In genomic region chr4:143410015-143410414, GRCh38 we compare ENCODE assay signal across 24 cellular contexts.
"Had no signal": no experiment of that assay in that cellular context is flagged by ENCODE, and none has a peak within 500 bp of the region (broad histone marks: within the 10 kb centered on the region; RNA-seq: fewer than 3 reads in every experiment).

No MANE protein-coding gene starts in this region.

- H3K36me3 Mint-ChIP-seq: activated naive CD8-positive, alpha-beta T cell treated with anti-CD3 and anti-CD28 coated beads for 36 hours; natural killer cell treated with Interleukin-12 subunit alpha and Interleukin-12 subunit beta and Interleukin-15 and Interleukin-18, amount 100 ng/mL, for 72 hours; stimulated activated effector memory CD8-positive, alpha-beta T cell treated with anti-CD3 and anti-CD28 coated beads, Interleukin-12 subunit alpha, Interleukin-12 subunit beta, amount 100 ng/mL, for 72 hours had no signal

- ATAC-seq: activated CD4-positive, alpha-beta T cell treated with anti-CD3 and anti-CD28 coated beads for 36 hours; activated T-cell treated with anti-CD3 and anti-CD28 coated beads, Interleukin-2, amount 50 U/mL, for 4 hours; left ventricle myocardium superior; natural killer cell treated with Interleukin-12 subunit alpha and Interleukin-12 subunit beta and Interleukin-15 and Interleukin-18, amount 100 ng/mL, for 72 hours; pancreas; right cardiac atrium; stimulated activated effector memory CD8-positive, alpha-beta T cell treated with anti-CD3 and anti-CD28 coated beads, Interleukin-12 subunit alpha, Interleukin-12 subunit beta, amount 100 ng/mL, for 72 hours; stimulated activated naive CD8-positive, alpha-beta T cell treated with anti-CD3 and anti-CD28 coated beads, Interleukin-15, amount 100 ng/mL, for 72 hours; T-helper 17 cell had no signal

- DNase-seq: activated B cell treated with CpG ODN at 0.5 μM for 24 hours; activated CD4-positive, alpha-beta T cell treated with anti-CD3 and anti-CD28 coated beads for 36 hours; activated CD4-positive, alpha-beta T cell treated with anti-CD3 and anti-CD28 coated beads, Interleukin-2, amount 50 U/mL, for 48 hours; activated CD8-positive, alpha-beta memory T cell treated with anti-CD3 and anti-CD28 coated beads, Interleukin-2, amount 50 U/mL, for 48 hours; activated naive CD4-positive, alpha-beta T cell treated with Interleukin-2 at 50 U/mL for 16 hours; activated naive CD8-positive, alpha-beta T cell treated with anti-CD3 and anti-CD28 coated beads for 36 hours; activated T-cell treated with anti-CD3 and anti-CD28 coated beads, Interleukin-2, amount 50 U/mL, for 4 hours; effector CD8-positive, alpha-beta T cell; esophagus squamous epithelium; kidney; left ventricle myocardium superior; pancreas; right cardiac atrium; stimulated activated CD4-positive, alpha-beta T cell treated with anti-CD3 and anti-CD28 coated beads, Interleukin-1b, Interleukin-23, amount 100 ng/mL, for 48 hours; stimulated activated naive CD8-positive, alpha-beta T cell treated with anti-CD3 and anti-CD28 coated beads, Interleukin-15, amount 100 ng/mL, for 72 hours; SW 1271; T-helper 17 cell had no signal

- FAIRE-seq: endothelial cell of umbilical vein, kidney, pancreas had no signal

- H3K27ac ChIP-seq: pancreas, SK-N-MC, suprapubic skin had no signal

- H3K27ac Mint-ChIP-seq: activated B cell treated with CpG ODN at 0.5 μM for 24 hours; activated CD4-positive, alpha-beta T cell treated with anti-CD3 and anti-CD28 coated beads for 36 hours; activated naive CD8-positive, alpha-beta T cell treated with anti-CD3 and anti-CD28 coated beads for 36 hours; dendritic cell treated with granulocyte-macrophage colony-stimulating factor and Interleukin-4, amounts not matched to agents 40 ng/mL and 50 ng/mL, for 4 days; natural killer cell treated with Interleukin-12 subunit alpha and Interleukin-12 subunit beta and Interleukin-15 and Interleukin-18, amount 100 ng/mL, for 72 hours; stimulated activated effector memory CD8-positive, alpha-beta T cell treated with anti-CD3 and anti-CD28 coated beads, Interleukin-12 subunit alpha, Interleukin-12 subunit beta, amount 100 ng/mL, for 72 hours; stimulated activated naive CD8-positive, alpha-beta T cell treated with anti-CD3 and anti-CD28 coated beads, Interleukin-15, amount 100 ng/mL, for 72 hours; T-helper 17 cell; type B pancreatic cell had no signal

- H3K4me3 Mint-ChIP-seq: activated B cell treated with CpG ODN at 0.5 μM for 24 hours; activated CD4-positive, alpha-beta T cell treated with anti-CD3 and anti-CD28 coated beads for 36 hours; activated naive CD8-positive, alpha-beta T cell treated with anti-CD3 and anti-CD28 coated beads for 36 hours; activated T-cell treated with anti-CD3 and anti-CD28 coated beads, Interleukin-2, amount 50 U/mL, for 4 hours; dendritic cell treated with granulocyte-macrophage colony-stimulating factor and Interleukin-4, amounts not matched to agents 40 ng/mL and 50 ng/mL, for 4 days; natural killer cell treated with Interleukin-12 subunit alpha and Interleukin-12 subunit beta and Interleukin-15 and Interleukin-18, amount 100 ng/mL, for 72 hours; stimulated activated effector memory CD8-positive, alpha-beta T cell treated with anti-CD3 and anti-CD28 coated beads, Interleukin-12 subunit alpha, Interleukin-12 subunit beta, amount 100 ng/mL, for 72 hours; stimulated activated naive CD8-positive, alpha-beta T cell treated with anti-CD3 and anti-CD28 coated beads, Interleukin-15, amount 100 ng/mL, for 72 hours; T-helper 17 cell; type B pancreatic cell had no signal

- H3K9me3 Mint-ChIP-seq: activated B cell treated with CpG ODN at 0.5 μM for 24 hours; activated naive CD8-positive, alpha-beta T cell treated with anti-CD3 and anti-CD28 coated beads for 36 hours; activated T-cell treated with anti-CD3 and anti-CD28 coated beads, Interleukin-2, amount 50 U/mL, for 4 hours; dendritic cell treated with granulocyte-macrophage colony-stimulating factor and Interleukin-4, amounts not matched to agents 40 ng/mL and 50 ng/mL, for 4 days; natural killer cell treated with Interleukin-12 subunit alpha and Interleukin-12 subunit beta and Interleukin-15 and Interleukin-18, amount 100 ng/mL, for 72 hours; stimulated activated effector memory CD8-positive, alpha-beta T cell treated with anti-CD3 and anti-CD28 coated beads, Interleukin-12 subunit alpha, Interleukin-12 subunit beta, amount 100 ng/mL, for 72 hours; stimulated activated naive CD8-positive, alpha-beta T cell treated with anti-CD3 and anti-CD28 coated beads, Interleukin-15, amount 100 ng/mL, for 72 hours; type B pancreatic cell had no signal

- H3K27me3 Mint-ChIP-seq: activated B cell treated with CpG ODN at 0.5 μM for 24 hours; dendritic cell treated with granulocyte-macrophage colony-stimulating factor and Interleukin-4, amounts not matched to agents 40 ng/mL and 50 ng/mL, for 4 days; type B pancreatic cell had no signal
